Comparison of ENCODE assay signal across 28 cellular contexts in genomic region chr2:1842945-1843344, GRCh38.
"Had no signal": no experiment of that assay in that cellular context is flagged by ENCODE, and none has a peak within 500 bp of the region (broad histone marks: within the 10 kb centered on the region; RNA-seq: fewer than 3 reads in every experiment).

No MANE protein-coding gene starts in this region.

- H3K27me3 Mint-ChIP-seq: stimulated activated naive CD8-positive, alpha-beta T cell treated with anti-CD3 and anti-CD28 coated beads, Interleukin-15, Interleukin-2, amounts not matched to agents 100 ng/mL and 50 ng/mL, for 24 hours had no signal

- H3K9me3 Mint-ChIP-seq: immature natural killer cell; memory B cell; natural killer cell treated with Interleukin-12 subunit alpha and Interleukin-12 subunit beta and Interleukin-15 and Interleukin-18, amount 100 ng/mL, for 72 hours; stimulated activated naive CD8-positive, alpha-beta T cell treated with anti-CD3 and anti-CD28 coated beads, Interleukin-15, Interleukin-2, amounts not matched to agents 100 ng/mL and 50 ng/mL, for 24 hours; type B pancreatic cell had no signal

- H3K27me3 ChIP-seq: left lung, neutrophil, ovary, tibial nerve, vagina had no signal

- H3K36me3 ChIP-seq: left lung, neutrophil, ovary, prostate gland, suprapubic skin, tibial nerve, vagina had no signal

- H3K4me3 Mint-ChIP-seq: immature natural killer cell; memory B cell; naive thymus-derived CD4-positive, alpha-beta T cell; natural killer cell treated with Interleukin-12 subunit alpha and Interleukin-12 subunit beta and Interleukin-15 and Interleukin-18, amount 100 ng/mL, for 72 hours; stimulated activated naive CD8-positive, alpha-beta T cell treated with anti-CD3 and anti-CD28 coated beads, Interleukin-15, Interleukin-2, amounts not matched to agents 100 ng/mL and 50 ng/mL, for 24 hours; type B pancreatic cell had no signal

- H3K27ac Mint-ChIP-seq: immature natural killer cell; memory B cell; naive thymus-derived CD4-positive, alpha-beta T cell; natural killer cell treated with Interleukin-12 subunit alpha and Interleukin-12 subunit beta and Interleukin-15 and Interleukin-18, amount 100 ng/mL, for 72 hours; stimulated activated naive CD8-positive, alpha-beta T cell treated with anti-CD3 and anti-CD28 coated beads, Interleukin-15, Interleukin-2, amounts not matched to agents 100 ng/mL and 50 ng/mL, for 24 hours; type B pancreatic cell had no signal

- H3K4me3 ChIP-seq: left lung, lung, mucosa of descending colon, ovary, prostate gland, skin epidermis, suprapubic skin, tibial nerve, vagina had no signal

- H3K36me3 Mint-ChIP-seq: immature natural killer cell; memory B cell; naive thymus-derived CD4-positive, alpha-beta T cell; natural killer cell treated with Interleukin-12 subunit alpha and Interleukin-12 subunit beta and Interleukin-15 and Interleukin-18, amount 100 ng/mL, for 72 hours; type B pancreatic cell had no signal

- DNase-seq: hippocampal formation; immature natural killer cell; kidney; left colon; left lung; midbrain; mucosa of descending colon; naive thymus-derived CD4-positive, alpha-beta T cell; ovary; retina; right cardiac atrium; stimulated activated CD4-positive, alpha-beta T cell treated with anti-CD3 and anti-CD28 coated beads, Interleukin-12 subunit alpha, Interleukin-12 subunit beta, amount 100 ng/mL, for 4 hours; stimulated activated CD4-positive, alpha-beta T cell treated with anti-CD3 and anti-CD28 coated beads, Interleukin-15, amount 100 ng/mL, for 24 hours; stimulated activated CD4-positive, alpha-beta T cell treated with anti-CD3 and anti-CD28 coated beads, Interleukin-2, amount 100 ng/mL, for 24 hours; stimulated activated CD4-positive, alpha-beta T cell treated with anti-CD3 and anti-CD28 coated beads, Interleukin-4, amount 100 ng/mL, for 1 hour; stimulated activated naive CD4-positive, alpha-beta T cell had no signal

- ATAC-seq: left colon; left lung; mucosa of descending colon; naive thymus-derived CD4-positive, alpha-beta T cell; natural killer cell treated with Interleukin-12 subunit alpha and Interleukin-12 subunit beta and Interleukin-15 and Interleukin-18, amount 100 ng/mL, for 72 hours; right cardiac atrium; sciatic nerve had no signal

- H3K27ac ChIP-seq: left lung, neutrophil, ovary, prostate gland, skin epidermis, suprapubic skin, tibial nerve, vagina had no signal

- H3K4me1 Mint-ChIP-seq: immature natural killer cell; memory B cell; naive thymus-derived CD4-positive, alpha-beta T cell had no signal

- H3K4me1 ChIP-seq: left lung, prostate gland, suprapubic skin, tibial nerve, vagina had no signal
